In the genomic region with DNA sequence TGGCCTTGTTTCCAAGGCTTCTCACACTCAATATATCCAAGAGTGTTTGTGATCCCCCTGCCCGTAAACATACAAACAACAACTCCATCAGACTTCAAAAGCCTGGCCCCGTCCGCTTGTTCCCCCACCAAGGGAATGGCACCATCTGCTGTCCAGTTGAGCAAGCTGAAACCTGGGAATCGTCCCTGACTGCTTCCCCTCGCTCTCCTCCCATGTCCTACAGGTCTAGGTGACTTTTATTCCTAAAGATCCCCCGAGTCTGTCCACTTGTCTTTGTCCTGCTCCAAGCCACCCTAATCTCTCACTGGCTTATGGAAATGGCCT, we compare ENCODE assay signal across 8 cellular contexts. TPM values are rescaled to one million over a fixed set of nuclear protein-coding genes. Genes with fewer than 3 reads are reported as not detected.
DNase-seq lines count a peak whose midpoint lies in the region; ATAC-seq and TF ChIP-seq lines count a peak whose summit lies in the region.

No MANE protein-coding gene starts in this region.

- no peak overlapping the region for H2BK5ac ChIP-seq in mesenchymal stem cell (ENCODE audit: low read depth, low read length, poor library complexity, severe bottlenecking)

- no peak overlapping the region for H2BK120ac ChIP-seq in mesenchymal stem cell (ENCODE audit: low read depth, low read length)

- no peak overlapping the region for H3K18ac ChIP-seq in mesenchymal stem cell (ENCODE audit: low read depth in 1 of 2, low read length in 2 of 2)

- no peak overlapping the region for H2BK12ac ChIP-seq in mesenchymal stem cell (ENCODE audit: low read length in 2 of 2)

- H2AFZ ChIP-seq in mesenchymal stem cell (ENCODE audit: low read depth, low read length), result no peak overlapping the region

- no peak overlapping the region for H3K23ac ChIP-seq in mesenchymal stem cell (ENCODE audit: low read length in 2 of 2)

- no peak overlapping the region for H3K9ac ChIP-seq in mesenchymal stem cell (ENCODE audit: low read length)

- no peaks in the 10 kb centered on the region for H3K79me1 ChIP-seq in mesenchymal stem cell (replicated peaks; ENCODE audit: low read length, poor library complexity, severe bottlenecking)

- H3K9me3 ChIP-seq in mesenchymal stem cell (ENCODE audit: control insufficient read depth, low read length), result no peaks in the 10 kb centered on the region

- no peak overlapping the region for H4K91ac ChIP-seq in mesenchymal stem cell (ENCODE audit: low read length)

- no peak overlapping the region for H4K8ac ChIP-seq in mesenchymal stem cell (ENCODE audit: low read length)

- no peaks in the 10 kb centered on the region for H3K36me3 ChIP-seq in mesenchymal stem cell (ENCODE audit: control insufficient read depth in 1 of 2, insufficient read depth in 2 of 2, low read depth in 1 of 2, low read length in 2 of 2)

- no peaks in the 10 kb centered on the region for H3K4me1 ChIP-seq in mesenchymal stem cell (ENCODE audit: control insufficient read depth, insufficient read depth, low read depth, low read length)

- no peaks in the 10 kb centered on the region for H3K27me3 ChIP-seq in mesenchymal stem cell (ENCODE audit: control insufficient read depth in 1 of 2, insufficient read depth in 1 of 2, low read length in 2 of 2)

- H3K4me3 ChIP-seq in mesenchymal stem cell (ENCODE audit: insufficient read depth in 1 of 2, low read depth in 1 of 2, low read length in 2 of 2), result no peak overlapping the region

- ATAC-seq in GM21423 (IDR thresholded peaks at IDR 0.05; ENCODE audit: unreplicated experiment) (peak; percentile 52), left colon (peak; percentile 53), GM19395 (IDR thresholded peaks at IDR 0.05; ENCODE audit: unreplicated experiment) (no peak)

- DNase-seq in amygdala (lab: John Stamatoyannopoulos, UW), result peak in 30 of 56 donors; percentile 2 to 55 (median 22)
- DNase-seq in left colon, result peak in 1 of 2 donors; percentile 36
- DNase-seq in SKM-1 treated with dmso at 0.1 percent for 144 hours (lab: John Stamatoyannopoulos, UW; ENCODE audit: unreplicated experiment), result no peak
- no peak for DNase-seq in mesenchymal stem cell
- no peak for DNase-seq in AG20443 (ENCODE audit: low spot score)

- intact Hi-C loops in left colon (cut with DNase I, micrococcal nuclease), result loop anchor here in 1 of 2 donors (10.0 kb wide), 1 partner anchor 159 kb away; no protein-coding TSS in a partner anchor

- no peak overlapping the region for H2BK15ac ChIP-seq in mesenchymal stem cell (ENCODE audit: low read depth, poor library complexity, severe bottlenecking)

- WGBS in mesenchymal stem cell, result 60% methylated on average over 6 of the region's 6 CpGs

- H3K27ac ChIP-seq in 22Rv1 (no peak overlapping the region), mesenchymal stem cell (ENCODE audit: low read length, poor library complexity, severe bottlenecking) (no peak overlapping the region)

- peak; percentile 67 for TF ChIP-seq CTCF in 22Rv1 (IDR thresholded peaks at IDR 0.05)

- no peak overlapping the region for H3K4ac ChIP-seq in mesenchymal stem cell (ENCODE audit: low read depth in 1 of 2, low read length in 2 of 2)

- H3K4me2 ChIP-seq in mesenchymal stem cell (ENCODE audit: low read length, poor library complexity, severe bottlenecking), result no peak overlapping the region

- no peak overlapping the region for H2AK5ac ChIP-seq in mesenchymal stem cell (ENCODE audit: low read length, severe bottlenecking)

- no peak overlapping the region for H3K14ac ChIP-seq in mesenchymal stem cell (ENCODE audit: low read length in 2 of 2)

RNA-seq across cellular contexts. Expression of a gene that starts 27.9 kb away (rescaled TPM):
- 10 to 100 TPM; 29.5 to 32.4 TPM for total RNA-seq in left colon
- polyA plus RNA-seq in mesenchymal stem cell (2013, experiment 1 of 2), result 3.3 TPM
- 3.7 TPM for polyA plus RNA-seq in mesenchymal stem cell (2013, experiment 2 of 2)

Comparison
In these comparisons a context has a peak if more than half of its experiments do, and no peak if none do; other contexts are left out.
1. DNase-seq: peak in amygdala (30 of 56); none in SKM-1 treated with dmso at 0.1 percent for 144 hours (single experiment), mesenchymal stem cell (single experiment) and AG20443 (single experiment).